14 cellular contexts compared by ENCODE assay signal in the genomic region with DNA sequence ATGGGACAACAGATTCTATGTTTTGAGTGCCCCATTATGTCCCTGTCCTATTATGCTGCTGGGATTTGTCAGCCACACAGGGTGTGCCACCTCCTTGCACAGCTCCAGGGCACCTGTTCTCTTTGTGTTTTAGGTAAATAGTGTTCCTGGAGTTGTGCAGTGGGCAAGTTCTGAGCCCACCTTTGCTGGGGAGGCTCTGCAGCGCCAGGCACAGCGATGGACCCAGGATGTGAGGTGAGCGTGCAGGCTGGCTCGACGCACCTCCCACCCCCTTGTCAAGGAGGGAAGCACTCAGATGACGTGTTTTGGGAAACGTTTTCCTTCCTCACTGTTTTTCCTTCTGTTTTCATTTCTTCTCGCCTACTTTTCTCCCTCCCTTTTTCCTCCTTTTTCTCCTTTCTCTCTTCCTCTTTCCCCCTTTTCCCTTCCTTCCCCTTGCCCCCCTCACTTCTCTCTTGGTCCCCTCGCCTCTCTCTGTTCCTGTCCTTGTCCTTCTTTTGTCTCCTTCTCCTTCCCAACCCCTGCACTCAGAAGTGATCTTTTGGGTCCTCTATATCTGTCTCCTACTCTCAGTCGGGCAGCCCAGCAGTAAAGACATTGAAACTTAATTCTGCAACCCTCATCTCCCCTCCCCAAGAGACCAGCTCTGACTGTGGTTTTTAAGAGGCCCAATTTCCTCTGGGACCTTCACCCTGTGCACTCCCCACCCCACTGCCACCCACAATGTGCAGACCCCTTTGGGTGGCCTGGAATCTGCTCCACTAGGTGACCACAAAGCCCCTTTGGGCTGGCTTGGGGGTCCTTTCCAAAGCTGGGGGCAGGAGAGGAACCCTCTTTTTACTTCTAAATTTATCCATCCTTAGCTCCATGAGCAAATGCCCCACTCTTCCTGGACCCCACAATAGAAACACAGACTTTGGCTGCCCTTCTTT.
DNase-seq lines count a peak whose midpoint lies in the region; ATAC-seq, FAIRE-seq and TF ChIP-seq lines count a peak whose summit lies in the region.
"Had no signal": no experiment of that assay in that cellular context is flagged by ENCODE, and none has a peak within 500 bp of the region (broad histone marks: within the 10 kb centered on the region; RNA-seq: fewer than 3 reads in every experiment).

No MANE protein-coding gene starts in this region.

- H3K79me2 ChIP-seq in PC-3 (ENCODE audit: low read length) = no peaks in the 10 kb centered on the region
- H3K79me2 ChIP-seq in fibroblast of lung (ENCODE audit: control insufficient read depth, insufficient read depth, low read length) = no peaks in the 10 kb centered on the region

- no peak for TF ChIP-seq RAD21 in A549 (conservative IDR thresholded peaks at IDR 0.05 in 1 of 2, IDR thresholded peaks at IDR 0.05 in 1 of 2)

- H3K9me3 ChIP-seq in A549 = peaks cover 11% of the 10 kb centered on the region; the same call in 2 of the 3 replicates
- no peaks in the 10 kb centered on the region for H3K9me3 ChIP-seq in PC-3 (ENCODE audit: low read length)
- H3K9me3 ChIP-seq in fibroblast of lung (ENCODE audit: control insufficient read depth, insufficient read depth, low read depth, low read length) = no peaks in the 10 kb centered on the region
- no peaks in the 10 kb centered on the region for H3K9me3 ChIP-seq in gastrocnemius medialis

- H3K4me2 ChIP-seq in A549 (peak overlapping the region; percentile 70), PC-3 (ENCODE audit: low read length) (peak overlapping the region; percentile 58), fibroblast of lung (ENCODE audit: extremely low read depth, insufficient read depth, low read length) (peak overlapping the region; percentile 73)

- H3F3A ChIP-seq in PC-3 (ENCODE audit: low read length, unreplicated experiment) = no peaks in the 10 kb centered on the region

- TF ChIP-seq CTCF in A549 (IDR thresholded peaks at IDR 0.05) (no peak), PC-3 (conservative IDR thresholded peaks at IDR 0.05; ENCODE audit: low read depth, low read length) (no peak), fibroblast of lung (conservative IDR thresholded peaks at IDR 0.05 in 1 of 2, IDR thresholded peaks at IDR 0.05 in 1 of 2; ENCODE audit: low read depth in 1 of 2, low read length in 2 of 2) (no peak), gastrocnemius medialis (IDR thresholded peaks at IDR 0.05 in 4 of 5, conservative IDR thresholded peaks at IDR 0.05 in 1 of 5) (no peak)

- H3K27me3 ChIP-seq in PC-3 (ENCODE audit: low read length) (no peaks in the 10 kb centered on the region), fibroblast of lung (ENCODE audit: control insufficient read depth, insufficient read depth, low read length) (no peaks in the 10 kb centered on the region), gastrocnemius medialis (no peaks in the 10 kb centered on the region)

- POLR2A ChIA-PET in A549 (lab: Yijun Ruan, JAX) = no interaction called here
- POLR2A ChIA-PET in PC-3 (lab: Charles Lee; ENCODE audit: unreplicated experiment) = no interaction called here

- TF ChIP-seq EP300 in A549 (IDR thresholded peaks at IDR 0.05) = no peak

- FAIRE-seq in A549 (lab: Jason Lieb, UNC) = no peak
- FAIRE-seq in H54 (lab: Jason Lieb, UNC) = no peak

- H3K9me2 ChIP-seq in PC-3 (replicated peaks; ENCODE audit: low read length) = no peaks in the 10 kb centered on the region

- ATAC-seq in A549 = peak in 1 of 2 experiments; percentile 6; a peak in 1 of 6 replicates
- ATAC-seq in PC-3 = no peak
- ATAC-seq in gastrocnemius medialis = no peak
- no peak for ATAC-seq in HG02884 (IDR thresholded peaks at IDR 0.05; ENCODE audit: unreplicated experiment)
- ATAC-seq: activated T-cell treated with anti-CD3 and anti-CD28 coated beads, Interleukin-2, amount 50 U/mL, for 72 hours; T-helper 17 cell had no signal

- WGBS in A549 (ENCODE audit: missing lambda C conversion rate) = 85% methylated on average over 10 of the region's 10 CpGs

- H3K4me3 ChIP-seq in A549 = no peak overlapping the region
- H3K4me3 ChIP-seq in PC-3 (ENCODE audit: low read length) = no peak overlapping the region
- H3K4me3 ChIP-seq in fibroblast of lung (replicated peaks in 1 of 4; ENCODE audit: control extremely low read depth in 1 of 4, insufficient read depth in 1 of 4, low read depth in 3 of 4, low read length in 4 of 4) = no peak overlapping the region
- no peak overlapping the region for H3K4me3 ChIP-seq in gastrocnemius medialis

- H3K4me1 ChIP-seq in A549 (peaks cover 22% of the 10 kb centered on the region), PC-3 (ENCODE audit: insufficient read depth, low read length) (peaks cover 20% of the 10 kb centered on the region), fibroblast of lung (ENCODE audit: control insufficient read depth, extremely low read depth, insufficient read depth, low read length) (peaks cover 35% of the 10 kb centered on the region), gastrocnemius medialis (peaks cover 16 to 33% of the 10 kb centered on the region in 2 donors)

- intact Hi-C loops in PC-3 (cut with micrococcal nuclease) = no loop called here
- intact Hi-C loops in gastrocnemius medialis (cut with DNase I; ENCODE audit: low total_unique reads) = no loop called here

- H3K9ac ChIP-seq in PC-3 (ENCODE audit: low read length) (no peak overlapping the region), fibroblast of lung (ENCODE audit: insufficient read depth, low read length) (no peak overlapping the region)

- H3K36me3 ChIP-seq in PC-3 (ENCODE audit: low read depth, low read length) (no peaks in the 10 kb centered on the region), fibroblast of lung (ENCODE audit: control insufficient read depth, insufficient read depth, low read length) (no peaks in the 10 kb centered on the region), gastrocnemius medialis (no peaks in the 10 kb centered on the region)

- CTCF ChIA-PET in A549 (lab: Yijun Ruan, JAX) = interaction anchor here (0.6 to 2.9 kb wide), 9 partner anchors 7 to 1201 kb away, joined by 3 to 13 read pairs (median 3); no protein-coding TSS in a partner anchor
- CTCF ChIA-PET in PC-3 (lab: Charles Lee) = no interaction called here

- BruUV-seq in PC-3 (replicated peaks; lab: Mats Ljungman, UMichigan) = no TSS peak

- H4K20me1 ChIP-seq in PC-3 (ENCODE audit: low read length) (no peaks in the 10 kb centered on the region), fibroblast of lung (ENCODE audit: control insufficient read depth, extremely low read depth, insufficient read depth, low read length) (no peaks in the 10 kb centered on the region)

- TF ChIP-seq POLR2A in A549 (IDR thresholded peaks at IDR 0.05; ENCODE audit: low read length) = no peak
- TF ChIP-seq POLR2A in gastrocnemius medialis (IDR thresholded peaks at IDR 0.05) = no peak
- TF ChIP-seq POLR2A in H54 (IDR thresholded peaks at IDR 0.05; ENCODE audit: low read depth, low read length) = no peak

- peak overlapping the region; percentile 51; the same call in 1 of the 2 replicates for H2AFZ ChIP-seq in PC-3 (ENCODE audit: low read length)
- H2AFZ ChIP-seq in fibroblast of lung (ENCODE audit: low read length) = no peak overlapping the region

- peak overlapping the region; percentile 65 to 83 for H3K27ac ChIP-seq in A549
- no peak overlapping the region for H3K27ac ChIP-seq in PC-3 (ENCODE audit: low read length)
- peak overlapping the region; percentile 70 for H3K27ac ChIP-seq in fibroblast of lung (ENCODE audit: insufficient read depth, low read length)
- H3K27ac ChIP-seq in gastrocnemius medialis = peak overlapping the region; percentile 65 to 80 (median 70)

- in situ Hi-C loops in gastrocnemius medialis (cut with MboI; ENCODE audit: low sequenced_read_pairs in 4 of 4) = loop anchor here in 2 of 4 donors (10.0 kb wide), 1 partner anchor 63 kb away; no protein-coding TSS in a partner anchor

- DNase-seq in A549 (ENCODE audit: low read depth in 1 of 2, low spot score in 1 of 2) (no peak), PC-3 (no peak), fibroblast of lung (ENCODE audit: low read depth in 2 of 2) (no peak), gastrocnemius medialis (no peak), putamen (ENCODE audit: low spot score) (no peak), H54 (ENCODE audit: insufficient read length, low spot score) (no peak)
- DNase-seq in stimulated activated CD4-positive, alpha-beta T cell treated with anti-CD3 and anti-CD28 coated beads, Interleukin-15, amount 100 ng/mL, for 24 hours = no peak
- DNase-seq: activated T-cell treated with anti-CD3 and anti-CD28 coated beads, Interleukin-2, amount 50 U/mL, for 72 hours; DMS53; NCI-H1417; NCI-H510A treated with DMSO at 0.1 percent for 48 hours; substantia nigra; T-helper 17 cell had no signal

TF ChIP-seq in A549, 52 proteins besides CTCF, POLR2A, EP300 and RAD21:
- no peak for TF ChIP-seq GATA3 (IDR thresholded peaks at IDR 0.05; ENCODE audit: borderline replicate concordance)
- no peak for TF ChIP-seq JUN (IDR thresholded peaks at IDR 0.05)
- no peak for TF ChIP-seq EHF (CRISPR knock-in tag; IDR thresholded peaks at IDR 0.05)
- TF ChIP-seq SREBF2 (IDR thresholded peaks at IDR 0.05) = no peak
- no peak for TF ChIP-seq CEBPB (IDR thresholded peaks at IDR 0.05)
- TF ChIP-seq JUNB (IDR thresholded peaks at IDR 0.05) = no peak
- no peak for TF ChIP-seq CHD4 (IDR thresholded peaks at IDR 0.05; ENCODE audit: borderline replicate concordance)
- no peak for TF ChIP-seq ESRRA (IDR thresholded peaks at IDR 0.05; ENCODE audit: borderline replicate concordance, low read length)
- TF ChIP-seq ZSCAN20 (CRISPR knock-in tag; IDR thresholded peaks at IDR 0.05) = no peak
